In genomic region chr2:83665894-83666293, GRCh38 we compare ENCODE assay signal across 1 cellular context.
TF ChIP-seq lines count a peak whose summit lies in the region.

No MANE protein-coding gene starts in this region.

TF ChIP-seq in GM23338, 12 proteins besides CTCF, POLR2A, EP300 and RAD21 (continued from another document):
- no peak for TF ChIP-seq REST (IDR thresholded peaks at IDR 0.05; ENCODE audit: unreplicated experiment)
- TF ChIP-seq ZNF331 (CRISPR knock-in tag; IDR thresholded peaks at IDR 0.05; ENCODE audit: low read depth), result no peak
- no peak for TF ChIP-seq CREB1 (CRISPR knock-in tag; IDR thresholded peaks at IDR 0.05; ENCODE audit: low read depth)
- TF ChIP-seq STAT1 (IDR thresholded peaks at IDR 0.05; ENCODE audit: unreplicated experiment), result no peak
TF ChIP-seq in GM23338: peak in this region for 0.
